13 cellular contexts compared by ENCODE assay signal in the genomic region with DNA sequence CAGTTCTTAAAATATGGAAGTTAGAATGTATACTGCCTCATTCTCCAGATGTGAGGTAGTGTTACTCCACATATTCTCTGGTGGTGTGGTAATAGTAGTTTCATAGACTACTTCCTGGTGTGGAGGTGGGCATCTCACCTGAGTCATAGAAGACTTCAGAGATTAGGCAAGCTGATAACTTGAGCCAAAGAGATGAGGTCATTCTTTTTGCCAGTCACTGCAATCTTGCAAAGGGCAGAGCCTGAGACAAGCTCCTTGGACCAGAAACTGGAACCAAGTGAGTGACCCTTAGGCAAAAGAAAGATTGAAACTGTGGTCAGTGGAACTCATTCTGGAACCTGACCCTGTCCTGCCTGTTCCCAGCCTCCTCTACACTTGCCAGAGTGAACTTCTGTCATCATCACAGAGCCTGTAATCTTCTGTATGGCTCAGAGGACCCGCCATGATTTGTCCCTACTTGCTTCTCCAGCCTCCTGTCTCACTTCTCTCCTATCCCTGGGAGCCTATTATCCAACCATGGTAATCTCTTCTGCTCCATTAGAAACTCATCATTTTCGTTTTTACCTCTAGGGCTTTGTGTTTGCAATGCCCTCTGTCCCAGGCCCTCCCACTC. TPM values are rescaled to one million over a fixed set of nuclear protein-coding genes. Genes with fewer than 3 reads are reported as not detected.
DNase-seq lines count a peak whose midpoint lies in the region; FAIRE-seq and TF ChIP-seq lines count a peak whose summit lies in the region.
"Had no signal": no experiment of that assay in that cellular context is flagged by ENCODE, and none has a peak within 500 bp of the region (broad histone marks: within the 10 kb centered on the region; RNA-seq: fewer than 3 reads in every experiment).

No MANE protein-coding gene starts in this region.

- CTCF ChIA-PET in AG04450 (lab: Charles Lee): interaction anchor here (0.6 to 1.4 kb wide), 2 partner anchors 9 to 10 kb away, joined by 4 to 7 read pairs; a partner anchor contains a TSS

- H3K9me3 ChIP-seq in AG04450 (ENCODE audit: control insufficient read depth, insufficient read depth, low read length): no peaks in the 10 kb centered on the region; the same call in 1 of the 2 replicates
- H3K9me3 ChIP-seq in hepatocyte (ENCODE audit: low read depth): no peaks in the 10 kb centered on the region
- H3K9me3 ChIP-seq: left ventricle myocardium inferior had no signal

- no peaks in the 10 kb centered on the region for H3K4me1 ChIP-seq in hepatocyte (ENCODE audit: insufficient read depth)
- H3K4me1 ChIP-seq: left ventricle myocardium inferior, SJCRH30 had no signal

- no peak for TF ChIP-seq POLR2A in H54 (IDR thresholded peaks at IDR 0.05; ENCODE audit: low read depth, low read length)

- FAIRE-seq in H54 (lab: Jason Lieb, UNC): peak; percentile 79

- no peaks in the 10 kb centered on the region for H3K27me3 ChIP-seq in AG04450 (ENCODE audit: control insufficient read depth, insufficient read depth, low read length)
- H3K27me3 ChIP-seq in hepatocyte: no peaks in the 10 kb centered on the region
- H3K27me3 ChIP-seq: SJCRH30 had no signal

- no peaks in the 10 kb centered on the region for H4K20me1 ChIP-seq in hepatocyte (ENCODE audit: insufficient read depth, poor library complexity, severe bottlenecking)

- 68% methylated on average over 2 of the region's 2 CpGs for WGBS in hepatocyte (ENCODE audit: low lambda C conversion rate, missing lambda C conversion rate)

- H3K4me3 ChIP-seq in AG04450 (ENCODE audit: low read depth, low read length) (no peak overlapping the region), hepatocyte (no peak overlapping the region)
- H3K4me3 ChIP-seq: left ventricle myocardium inferior, SJCRH30 had no signal

- TF ChIP-seq CTCF in AG04450 (IDR thresholded peaks at IDR 0.05; ENCODE audit: low read depth, low read length): no peak
- no peak for TF ChIP-seq CTCF in hepatocyte (IDR thresholded peaks at IDR 0.05; ENCODE audit: poor library complexity)

- H3K79me2 ChIP-seq in hepatocyte: no peaks in the 10 kb centered on the region

- H3K9me2 ChIP-seq in hepatocyte (replicated peaks; ENCODE audit: insufficient read depth): no peaks in the 10 kb centered on the region

- POLR2A ChIA-PET in AG04450 (lab: Yijun Ruan, JAX): no interaction called here

- no peaks in the 10 kb centered on the region for H3K36me3 ChIP-seq in hepatocyte (replicated peaks; ENCODE audit: insufficient read depth, low read depth)
- H3K36me3 ChIP-seq: left ventricle myocardium inferior, SJCRH30 had no signal

- no peak for DNase-seq in AG04450 (ENCODE audit: low read depth, low spot score)
- peak; percentile 73 for DNase-seq in H54 (ENCODE audit: insufficient read length, low spot score)
- DNase-seq in RPMI7951 (ENCODE audit: low read depth): peak; percentile 72
- DNase-seq in hepatocyte (ENCODE audit: low spot score): peak; percentile 59
- DNase-seq in GF-D8 (lab: John Stamatoyannopoulos, UW): no peak
- no peak for DNase-seq in epidermal melanocyte (ENCODE audit: insufficient read length, low spot score)
- no peak for DNase-seq in inferior parietal cortex (ENCODE audit: extremely low spot score)
- no peak for DNase-seq in stimulated activated naive CD4-positive, alpha-beta T cell (lab: John Stamatoyannopoulos, UW)
- DNase-seq: left ventricle myocardium inferior, NCI-H146, SJCRH30 had no signal

- H3K27ac ChIP-seq in AG04450 (ENCODE audit: low read depth, low read length): peak overlapping the region; percentile 3
- peak overlapping the region; percentile 70 for H3K27ac ChIP-seq in hepatocyte
- H3K27ac ChIP-seq: left ventricle myocardium inferior, SJCRH30 had no signal

- H3K4me2 ChIP-seq in hepatocyte: no peak overlapping the region

- H2AFZ ChIP-seq in hepatocyte: no peak overlapping the region

RNA-seq across cellular contexts. Expression of a gene that starts 10.6 kb away (rescaled TPM):
- polyA plus RNA-seq in AG04450 (2011; rRNA removed) (not detected in 2 replicates), hepatocyte (not detected in 2 replicates)
- not detected in 2 replicates for polyA minus RNA-seq in AG04450 (2011; rRNA and poly(A)+ RNA removed)
- not detected in 2 replicates for total RNA-seq in RPMI7951 (2014; rRNA removed; shearing (Covaris generic))
- total RNA-seq in hepatocyte: not detected in 2 replicates
- total RNA-seq: dermis microvascular lymphatic vessel endothelial cell, left ventricle myocardium inferior, SJCRH30, subcutaneous adipose tissue had no signal

RNA-seq across cellular contexts. Expression of a gene that starts 33.6 kb away (rescaled TPM):
- polyA plus RNA-seq in AG04450 (2011; rRNA removed) (122 and 169 TPM in 2 replicates), hepatocyte (8.2 and 8.9 TPM in 2 replicates)
- polyA minus RNA-seq in AG04450 (2011; rRNA and poly(A)+ RNA removed): 52.9 and 82.3 TPM in 2 replicates
- total RNA-seq in RPMI7951 (2014; rRNA removed; shearing (Covaris generic)): 57.0 and 66.0 TPM in 2 replicates
- total RNA-seq in hepatocyte: 66.6 and 73.6 TPM in 2 replicates

Comparison
In these comparisons a context has a peak if more than half of its experiments do, and no peak if none do; other contexts are left out.
1. DNase-seq: peak in H54 (single experiment), RPMI7951 (single experiment) and hepatocyte (single experiment); none in AG04450 (single experiment), GF-D8 (single experiment), epidermal melanocyte (single experiment), inferior parietal cortex (single experiment) and stimulated activated naive CD4-positive, alpha-beta T cell (0 of 6).